14 cellular contexts compared by ENCODE assay signal in genomic region chr1:4174291-4175200, GRCh38.
"Had no signal": no experiment of that assay in that cellular context is flagged by ENCODE, and none has a peak within 500 bp of the region (broad histone marks: within the 10 kb centered on the region; RNA-seq: fewer than 3 reads in every experiment).

No MANE protein-coding gene starts in this region.

- H3K4me1 ChIP-seq: breast epithelium, left lung, tibial artery had no signal

- H3K27ac ChIP-seq: breast epithelium, dorsolateral prefrontal cortex, left lung, tibial artery had no signal

- ATAC-seq: activated CD8-positive, alpha-beta T cell treated with anti-CD3 and anti-CD28 coated beads, Interleukin-2, amount 10 ng/mL, durations not matched to agents 7 days and 5 days; esophagus mucosa; left lung; stimulated activated effector memory CD8-positive, alpha-beta T cell treated with anti-CD3 and anti-CD28 coated beads, Interleukin-12 subunit alpha, Interleukin-12 subunit beta, amount 100 ng/mL, for 72 hours had no signal

- H3K4me3 ChIP-seq: breast epithelium, dorsolateral prefrontal cortex, left lung, tibial artery had no signal

- DNase-seq: activated CD4-positive, alpha-beta T cell treated with anti-CD3 and anti-CD28 coated beads for 1 hour; activated CD8-positive, alpha-beta T cell treated with anti-CD3 and anti-CD28 coated beads, Interleukin-2, amount 10 ng/mL, durations not matched to agents 7 days and 5 days; activated gamma-delta T cell; activated naive CD8-positive, alpha-beta T cell treated with anti-CD3 and anti-CD28 coated beads, Interleukin-2, amount 10 ng/mL, durations not matched to agents 7 days and 5 days; aorta; glutamatergic neuron; left lung; SHP77 treated with DMSO at 0.1 percent for 48 hours; small intestine had no signal

- H3K9me3 ChIP-seq: breast epithelium, left lung, tibial artery had no signal

- H3K36me3 ChIP-seq: breast epithelium, left lung, tibial artery had no signal
